1 cellular context compared by ENCODE assay signal in the genomic region with DNA sequence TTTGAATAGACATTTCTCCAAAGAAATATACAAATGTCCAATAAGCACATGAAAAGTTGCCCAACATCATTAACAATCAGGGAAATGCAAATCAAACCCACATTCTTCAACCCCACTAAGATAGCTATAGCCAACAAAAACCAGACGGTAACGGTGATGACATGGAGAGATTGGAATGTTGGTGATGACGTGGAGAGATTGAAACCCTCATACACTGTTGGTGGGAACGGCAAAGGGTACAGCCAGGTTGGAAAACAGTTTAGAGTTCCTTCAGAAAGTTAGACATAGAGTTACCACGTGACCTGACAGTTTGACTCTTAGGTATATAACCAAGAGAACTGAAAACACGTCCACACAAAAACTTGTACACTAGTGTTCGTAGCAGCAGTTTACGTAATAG.
TF ChIP-seq lines count a peak whose summit lies in the region.

No MANE protein-coding gene starts in this region.

TF ChIP-seq in HCT116, 20 proteins besides CTCF, POLR2A, EP300 and RAD21 (continued from another document):
- TF ChIP-seq TCF7L2 (IDR thresholded peaks at IDR 0.05; ENCODE audit: borderline replicate concordance, extremely low read depth, insufficient read depth, insufficient read length): no peak
